Comparison of ENCODE assay signal across 15 cellular contexts in genomic region chr1:172764378-172764777, GRCh38.
DNase-seq lines count a peak whose midpoint lies in the region; ATAC-seq, FAIRE-seq and TF ChIP-seq lines count a peak whose summit lies in the region.
"Had no signal": no experiment of that assay in that cellular context is flagged by ENCODE, and none has a peak within 500 bp of the region (broad histone marks: within the 10 kb centered on the region; RNA-seq: fewer than 3 reads in every experiment).

No MANE protein-coding gene starts in this region.

- H3K9me3 Mint-ChIP-seq in activated CD4-positive, alpha-beta T cell treated with anti-CD3 and anti-CD28 coated beads, Interleukin-2, amount 10 ng/mL, durations not matched to agents 7 days and 5 days = no peaks in the 10 kb centered on the region
- H3K9me3 Mint-ChIP-seq in activated T-cell treated with anti-CD3 and anti-CD28 coated beads, Interleukin-2, amount 50 U/mL, for 72 hours = peaks cover 0 to 1% of the 10 kb centered on the region in 2 donors
- H3K9me3 Mint-ChIP-seq: T-helper 2 cell treated with Interferon-gamma antibody and Interleukin-4, amounts not matched to agents 5 μg/mL and 100 μg/mL, for 36 hours had no signal

- no peak for TF ChIP-seq CTCF in tibial artery (IDR thresholded peaks at IDR 0.05)

- no peak for FAIRE-seq in GM12891 (lab: Jason Lieb, UNC)

- H3K36me3 ChIP-seq in tibial artery = no peaks in the 10 kb centered on the region
- H3K36me3 ChIP-seq: uterus had no signal

- peaks cover 3% of the 10 kb centered on the region for H3K4me1 Mint-ChIP-seq in activated CD4-positive, alpha-beta T cell treated with anti-CD3 and anti-CD28 coated beads, Interleukin-2, amount 10 ng/mL, durations not matched to agents 7 days and 5 days
- H3K4me1 Mint-ChIP-seq in activated T-cell treated with anti-CD3 and anti-CD28 coated beads, Interleukin-2, amount 50 U/mL, for 72 hours (ENCODE audit: low read depth) = peaks cover 53% of the 10 kb centered on the region

- H3K27me3 Mint-ChIP-seq in activated CD4-positive, alpha-beta T cell treated with anti-CD3 and anti-CD28 coated beads, Interleukin-2, amount 10 ng/mL, durations not matched to agents 7 days and 5 days = peaks cover 6% of the 10 kb centered on the region
- H3K27me3 Mint-ChIP-seq in activated T-cell treated with anti-CD3 and anti-CD28 coated beads, Interleukin-2, amount 50 U/mL, for 72 hours (ENCODE audit: low read depth) = peaks cover 34% of the 10 kb centered on the region

- CTCF ChIA-PET in activated CD4-positive, alpha-beta T cell treated with anti-CD3 and anti-CD28 coated beads, Interleukin-2, amount 10 ng/mL, durations not matched to agents 7 days and 5 days (lab: Charles Lee) = interaction anchor here (1.2 kb wide), 1 partner anchor 20 kb away, joined by 3 read pairs; no protein-coding TSS in a partner anchor

- no peaks in the 10 kb centered on the region for H3K4me1 ChIP-seq in tibial artery
- H3K4me1 ChIP-seq: uterus had no signal

- no peaks in the 10 kb centered on the region for H3K9me3 ChIP-seq in tibial artery
- H3K9me3 ChIP-seq: uterus had no signal

- intact Hi-C loops in tibial artery (cut with DNase I; ENCODE audit: low total_unique reads) = no loop called here

- no peak for TF ChIP-seq POLR2A in GM12891 (IDR thresholded peaks at IDR 0.05; ENCODE audit: low read depth, low read length)

- no peak overlapping the region for H3K27ac Mint-ChIP-seq in activated CD4-positive, alpha-beta T cell treated with anti-CD3 and anti-CD28 coated beads, Interleukin-2, amount 10 ng/mL, durations not matched to agents 7 days and 5 days
- no peak overlapping the region for H3K27ac Mint-ChIP-seq in activated T-cell treated with anti-CD3 and anti-CD28 coated beads, Interleukin-2, amount 50 U/mL, for 72 hours
- H3K27ac Mint-ChIP-seq: T-helper 2 cell treated with Interferon-gamma antibody and Interleukin-4, amounts not matched to agents 5 μg/mL and 100 μg/mL, for 36 hours had no signal

- no peak overlapping the region for H3K4me3 ChIP-seq in tibial artery
- H3K4me3 ChIP-seq: skin epidermis, uterus had no signal

- peak; percentile 50 to 62 for ATAC-seq in activated T-cell treated with anti-CD3 and anti-CD28 coated beads, Interleukin-2, amount 50 U/mL, for 72 hours (replicated peaks in 1 of 2)

- POLR2A ChIA-PET in activated CD4-positive, alpha-beta T cell treated with anti-CD3 and anti-CD28 coated beads, Interleukin-2, amount 10 ng/mL, durations not matched to agents 7 days and 5 days (lab: Charles Lee) = interaction anchor here (0.6 kb wide), 1 partner anchor 1553 kb away, joined by 3 read pairs; no protein-coding TSS in a partner anchor

- H3K27ac ChIP-seq in tibial artery = no peak overlapping the region
- H3K27ac ChIP-seq: skin epidermis, uterus had no signal

- peak; percentile 42 for DNase-seq in activated CD4-positive, alpha-beta T cell treated with anti-CD3 and anti-CD28 coated beads for 48 hours
- DNase-seq in activated CD4-positive, alpha-beta T cell treated with anti-CD3 and anti-CD28 coated beads, Interleukin-2, amount 10 ng/mL, durations not matched to agents 7 days and 5 days = no peak
- DNase-seq in COLO668 (lab: John Stamatoyannopoulos, UW; ENCODE audit: unreplicated experiment) (peak; percentile 9), tibial artery (no peak), dedifferentiated amniotic fluid mesenchymal stem cell (ENCODE audit: extremely low spot score) (no peak), GM12891 (ENCODE audit: insufficient read length, low spot score) (no peak)
- peak in 1 of 2 donors; percentile 18 for DNase-seq in activated T-cell treated with anti-CD3 and anti-CD28 coated beads, Interleukin-2, amount 50 U/mL, for 72 hours
- DNase-seq in stimulated activated CD4-positive, alpha-beta T cell treated with anti-CD3 and anti-CD28 coated beads, Interleukin-1b, Interleukin-23, amount 100 ng/mL, for 48 hours = peak; percentile 11
- DNase-seq: cortex of kidney, mesenchymal stem cell, MM.1S, nucleus accumbens, uterus had no signal

- H3K36me3 Mint-ChIP-seq in activated CD4-positive, alpha-beta T cell treated with anti-CD3 and anti-CD28 coated beads, Interleukin-2, amount 10 ng/mL, durations not matched to agents 7 days and 5 days (ENCODE audit: low read depth) = no peaks in the 10 kb centered on the region
- H3K36me3 Mint-ChIP-seq in activated T-cell treated with anti-CD3 and anti-CD28 coated beads, Interleukin-2, amount 50 U/mL, for 72 hours (ENCODE audit: insufficient read depth in 2 of 2) = no peaks in the 10 kb centered on the region

- H3K4me3 Mint-ChIP-seq in activated CD4-positive, alpha-beta T cell treated with anti-CD3 and anti-CD28 coated beads, Interleukin-2, amount 10 ng/mL, durations not matched to agents 7 days and 5 days = no peak overlapping the region
- no peak overlapping the region for H3K4me3 Mint-ChIP-seq in activated T-cell treated with anti-CD3 and anti-CD28 coated beads, Interleukin-2, amount 50 U/mL, for 72 hours
- H3K4me3 Mint-ChIP-seq: T-helper 2 cell treated with Interferon-gamma antibody and Interleukin-4, amounts not matched to agents 5 μg/mL and 100 μg/mL, for 36 hours had no signal

- H3K27me3 ChIP-seq in tibial artery = no peaks in the 10 kb centered on the region
- H3K27me3 ChIP-seq: uterus had no signal

TF ChIP-seq in GM12891, 5 proteins besides CTCF, POLR2A, EP300 and RAD21:
- TF ChIP-seq SPI1 (IDR thresholded peaks at IDR 0.05; ENCODE audit: low read depth, low read length) (no peak), POU2F2 (IDR thresholded peaks at IDR 0.05; ENCODE audit: low read depth, low read length) (no peak), TAF1 (IDR thresholded peaks at IDR 0.05; ENCODE audit: low read depth, low read length) (no peak), PAX5 (IDR thresholded peaks at IDR 0.05; ENCODE audit: insufficient read depth, low read length, severe bottlenecking) (no peak), POLR2AphosphoS5 (IDR thresholded peaks at IDR 0.05; ENCODE audit: low read depth, low read length) (no peak)

Comparison
In these comparisons a context has a peak if more than half of its experiments do, and no peak if none do; other contexts are left out.
1. DNase-seq: peak in activated CD4-positive, alpha-beta T cell treated with anti-CD3 and anti-CD28 coated beads for 48 hours (single experiment), COLO668 (single experiment) and stimulated activated CD4-positive, alpha-beta T cell treated with anti-CD3 and anti-CD28 coated beads, Interleukin-1b, Interleukin-23, amount 100 ng/mL, for 48 hours (single experiment); none in activated CD4-positive, alpha-beta T cell treated with anti-CD3 and anti-CD28 coated beads, Interleukin-2, amount 10 ng/mL, durations not matched to agents 7 days and 5 days (single experiment), tibial artery (0 of 2), dedifferentiated amniotic fluid mesenchymal stem cell (single experiment) and GM12891 (single experiment).